Comparison of ENCODE assay signal across 1 cellular context in genomic region chr6:112231609-112232060, GRCh38.
A peak's percentile ranks its signal among the peaks of the same experiment; 100 is the strongest.
TF ChIP-seq lines count a peak whose summit lies in the region.

No MANE protein-coding gene starts in this region.

TF ChIP-seq in HEK293, 187 proteins besides CTCF, POLR2A, EP300 and RAD21 (continued from another document and continues in another):
- peak; percentile 69 for TF ChIP-seq ZSCAN4 (tag by site-specific recombination; IDR thresholded peaks at IDR 0.05)
- no peak for TF ChIP-seq ZNF416 (tag by site-specific recombination; IDR thresholded peaks at IDR 0.05)
- TF ChIP-seq ZNF830 (tag by site-specific recombination; IDR thresholded peaks at IDR 0.05; ENCODE audit: low read depth) = no peak
- TF ChIP-seq ZNF561 (tag by site-specific recombination; IDR thresholded peaks at IDR 0.05; ENCODE audit: borderline replicate concordance) = peak; percentile 99
- no peak for TF ChIP-seq ZNF155 (tag by site-specific recombination; IDR thresholded peaks at IDR 0.05)
- TF ChIP-seq KLF9 (tag by site-specific recombination; IDR thresholded peaks at IDR 0.05; ENCODE audit: low read depth) = 0 out of 2 replicates have a peak, but pooled peaks have one; percentile 17
- TF ChIP-seq ZNF449 (tag by site-specific recombination; IDR thresholded peaks at IDR 0.05) = peak; percentile 55
- no peak for TF ChIP-seq MEIS1 (CRISPR knock-in tag; IDR thresholded peaks at IDR 0.05; ENCODE audit: borderline replicate concordance)
- TF ChIP-seq ZNF140 (tag by site-specific recombination; IDR thresholded peaks at IDR 0.05) = no peak
- TF ChIP-seq ZNF621 (tag by site-specific recombination; IDR thresholded peaks at IDR 0.05) = no peak
- no peak for TF ChIP-seq ZSCAN5A (tag by site-specific recombination; IDR thresholded peaks at IDR 0.05)
- TF ChIP-seq KLF7 (tag by site-specific recombination; IDR thresholded peaks at IDR 0.05; ENCODE audit: borderline replicate concordance) = peak; percentile 90; the same call in 1 of the 2 replicates
- TF ChIP-seq ZNF239 (tag by site-specific recombination; IDR thresholded peaks at IDR 0.05) = no peak
- 0 out of 2 replicates have a peak, but pooled peaks have one; percentile 44 for TF ChIP-seq ZSCAN18 (tag by site-specific recombination; IDR thresholded peaks at IDR 0.05)
- peak; percentile 31; the same call in 1 of the 2 replicates for TF ChIP-seq ZFP37 (tag by site-specific recombination; IDR thresholded peaks at IDR 0.05)
- TF ChIP-seq PRDM6 (tag by site-specific recombination; IDR thresholded peaks at IDR 0.05) = peak; percentile 100
- TF ChIP-seq ZBTB1 (tag by site-specific recombination; IDR thresholded peaks at IDR 0.05) = no peak
- TF ChIP-seq ZNF544 (tag by site-specific recombination; IDR thresholded peaks at IDR 0.05) = no peak
- TF ChIP-seq KLF16 (tag by site-specific recombination; IDR thresholded peaks at IDR 0.05) = peak; percentile 72; the same call in 1 of the 2 replicates
- TF ChIP-seq ZNF221 (tag by site-specific recombination; IDR thresholded peaks at IDR 0.05; ENCODE audit: borderline replicate concordance) = no peak
- TF ChIP-seq REST (tag by site-specific recombination; IDR thresholded peaks at IDR 0.05) = no peak
- TF ChIP-seq PRDM1 (tag by site-specific recombination; IDR thresholded peaks at IDR 0.05) = no peak
- peak; percentile 91 for TF ChIP-seq KLF8 (tag by site-specific recombination; IDR thresholded peaks at IDR 0.05)
- no peak for TF ChIP-seq ZNF791 (tag by site-specific recombination; IDR thresholded peaks at IDR 0.05)
- TF ChIP-seq ZNF23 (tag by site-specific recombination; IDR thresholded peaks at IDR 0.05; ENCODE audit: borderline replicate concordance) = no peak
- TF ChIP-seq ZNF558 (tag by site-specific recombination; IDR thresholded peaks at IDR 0.05) = no peak; the same call in 1 of the 2 replicates
- TF ChIP-seq ZNF148 (tag by site-specific recombination; IDR thresholded peaks at IDR 0.05; ENCODE audit: borderline replicate concordance) = no peak
- peak; percentile 73 for TF ChIP-seq GLIS2 (tag by site-specific recombination; IDR thresholded peaks at IDR 0.05)
- TF ChIP-seq ZNF518A (tag by site-specific recombination; conservative IDR thresholded peaks at IDR 0.05; ENCODE audit: low read depth) = 0 out of 2 replicates have a peak, but pooled peaks have one; percentile 48
- peak; percentile 97 for TF ChIP-seq OSR2 (tag by site-specific recombination; IDR thresholded peaks at IDR 0.05)
- peak; percentile 96 for TF ChIP-seq ZNF24 (tag by site-specific recombination; IDR thresholded peaks at IDR 0.05)
- TF ChIP-seq ZNF433 (tag by site-specific recombination; IDR thresholded peaks at IDR 0.05; ENCODE audit: low read depth) = no peak
- peak; percentile 78 for TF ChIP-seq ZNF394 (tag by site-specific recombination; IDR thresholded peaks at IDR 0.05; ENCODE audit: borderline replicate concordance)
- peak; percentile 97 for TF ChIP-seq ZNF366 (tag by site-specific recombination; conservative IDR thresholded peaks at IDR 0.05)
- TF ChIP-seq ZNF114 (tag by site-specific recombination; IDR thresholded peaks at IDR 0.05) = no peak
- TF ChIP-seq ZNF146 (tag by site-specific recombination; IDR thresholded peaks at IDR 0.05) = 0 out of 2 replicates have a peak, but pooled peaks have one; percentile 4
- peak; percentile 93 for TF ChIP-seq MYNN (tag by site-specific recombination; IDR thresholded peaks at IDR 0.05; ENCODE audit: borderline replicate concordance)
- TF ChIP-seq ZNF26 (tag by site-specific recombination; IDR thresholded peaks at IDR 0.05) = no peak
- TF ChIP-seq ZNF585B (tag by site-specific recombination; IDR thresholded peaks at IDR 0.05) = no peak
